In the genomic region with DNA sequence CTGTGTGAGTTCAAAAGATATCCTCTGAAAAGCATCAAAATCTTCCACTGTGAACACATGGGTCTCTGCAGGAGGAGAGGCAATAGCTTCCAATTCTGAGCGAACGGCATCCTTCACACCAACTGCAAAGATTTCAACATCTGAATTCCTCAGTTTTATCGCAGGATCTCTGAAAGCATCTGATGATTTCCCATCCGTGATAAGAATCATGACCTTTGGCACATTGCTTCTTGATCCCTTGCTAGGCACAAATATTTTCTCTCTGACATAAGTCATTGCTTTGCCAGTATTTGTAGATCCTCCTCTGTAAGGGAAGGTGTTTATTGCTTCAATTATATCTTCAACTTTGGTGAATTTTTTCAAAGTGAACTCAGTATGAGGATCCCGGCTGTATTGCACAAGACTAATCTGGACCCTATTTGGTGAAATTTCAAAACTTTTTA, we compare ENCODE assay signal across 24 cellular contexts. TPM values are rescaled to one million over a fixed set of nuclear protein-coding genes. Genes with fewer than 3 reads are reported as not detected.
DNase-seq lines count a peak whose midpoint lies in the region; ATAC-seq, FAIRE-seq and TF ChIP-seq lines count a peak whose summit lies in the region.
"Had no signal": no experiment of that assay in that cellular context is flagged by ENCODE, and none has a peak within 500 bp of the region (broad histone marks: within the 10 kb centered on the region; RNA-seq: fewer than 3 reads in every experiment).

No MANE protein-coding gene starts in this region.

- CTCF ChIA-PET in mammary epithelial cell (lab: Charles Lee; ENCODE audit: low non-redundant PET): no interaction called here

- no peak for TF ChIP-seq POLR2A in GM12891 (IDR thresholded peaks at IDR 0.05; ENCODE audit: low read depth, low read length)

- in situ Hi-C loops in mammary epithelial cell (cut with MboI; ENCODE audit: low sequenced_read_pairs in 2 of 2): no loop called here
- in situ Hi-C loops in GM13977 (cut with MboI; ENCODE audit: low pct_unique_long_range_greater_than_20kb, low sequenced_read_pairs, unreplicated experiment): no loop called here

- intact Hi-C loops in mammary epithelial cell (cut with micrococcal nuclease): no loop called here

- peak; percentile 60 for DNase-seq in GM03348 (ENCODE audit: low spot score)
- DNase-seq in mammary epithelial cell: no peak
- peak; percentile 19 for DNase-seq in kidney tubule cell (ENCODE audit: low spot score)
- DNase-seq in NCI-H1436 treated with DMSO at 0.1 percent for 48 hours (lab: John Stamatoyannopoulos, UW): no peak
- no peak for DNase-seq in GM13977 (ENCODE audit: low spot score)
- DNase-seq in GM12891 (ENCODE audit: insufficient read length, low spot score): no peak
- DNase-seq: activated CD4-positive, alpha-beta T cell treated with anti-CD3 and anti-CD28 coated beads for 48 hours; activated gamma-delta T cell; amygdala; cerebellar nuclear complex; DMS79; effector memory CD8-positive, alpha-beta T cell; foreskin keratinocyte; left cardiac atrium; midbrain; NCI-H1092; NCI-H524; nephron progenitor cell had no signal

- ATAC-seq in HG03045 (IDR thresholded peaks at IDR 0.05; ENCODE audit: unreplicated experiment): no peak
- ATAC-seq: effector memory CD8-positive, alpha-beta T cell; foreskin keratinocyte; GM23338 had no signal

- H3K9ac ChIP-seq in mammary epithelial cell (ENCODE audit: insufficient read depth, low read length): no peak overlapping the region
- H3K9ac ChIP-seq: KMS-11 had no signal

- H3K79me2 ChIP-seq in ACC112 (ENCODE audit: control insufficient read depth, insufficient read depth, low read length, unreplicated experiment): no peaks in the 10 kb centered on the region
- peaks cover 78% of the 10 kb centered on the region for H3K79me2 ChIP-seq in mammary epithelial cell (ENCODE audit: insufficient read depth, low read length)

- peaks cover 16% of the 10 kb centered on the region; the same call in 1 of the 2 replicates for H3K36me3 ChIP-seq in ACC112 (ENCODE audit: insufficient read depth, low read length)
- peaks cover 29% of the 10 kb centered on the region for H3K36me3 ChIP-seq in mammary epithelial cell (ENCODE audit: insufficient read depth, low read length)

- H3K4me2 ChIP-seq in mammary epithelial cell (ENCODE audit: insufficient read depth, low read depth, low read length): no peak overlapping the region
- H3K4me2 ChIP-seq: GM23338, KMS-11 had no signal

- H3K4me1 ChIP-seq in ACC112 (ENCODE audit: control insufficient read depth, insufficient read depth, low read length, unreplicated experiment) (peaks cover 9% of the 10 kb centered on the region), mammary epithelial cell (ENCODE audit: insufficient read depth, low read length) (peaks cover 10% of the 10 kb centered on the region)
- H3K4me1 ChIP-seq: suprapubic skin had no signal

- H3K4me3 ChIP-seq in ACC112 (ENCODE audit: low read depth, low read length) (no peak overlapping the region), mammary epithelial cell (replicated peaks in 1 of 3; ENCODE audit: insufficient read depth in 1 of 3, low read depth in 2 of 3, low read length in 3 of 3) (no peak overlapping the region)
- H3K4me3 ChIP-seq: GM23338, suprapubic skin had no signal

- H2AFZ ChIP-seq in ACC112 (ENCODE audit: low read length, unreplicated experiment) (no peak overlapping the region), mammary epithelial cell (ENCODE audit: low read depth, low read length) (no peak overlapping the region)
- H2AFZ ChIP-seq: GM23338 had no signal

- no peaks in the 10 kb centered on the region for H3K27me3 ChIP-seq in ACC112 (ENCODE audit: insufficient read depth, low read length)
- H3K27me3 ChIP-seq in mammary epithelial cell (ENCODE audit: insufficient read depth, low read length): no peaks in the 10 kb centered on the region
- H3K27me3 ChIP-seq: foreskin keratinocyte, suprapubic skin had no signal

- H3K9me3 ChIP-seq in mammary epithelial cell (replicated peaks; ENCODE audit: insufficient read depth, low read length): no peaks in the 10 kb centered on the region
- H3K9me3 ChIP-seq: suprapubic skin had no signal

- TSS peak; percentile 80 for BruUV-seq in mammary epithelial cell (replicated peaks; lab: Mats Ljungman, UMichigan)

- 93% methylated on average over 5 of the region's 5 CpGs for WGBS in mammary epithelial cell (ENCODE audit: low coverage, missing lambda C conversion rate)

- TF ChIP-seq CTCF in mammary epithelial cell (conservative IDR thresholded peaks at IDR 0.05 in 1 of 2, IDR thresholded peaks at IDR 0.05 in 1 of 2; ENCODE audit: extremely low read depth in 1 of 2, insufficient read depth in 1 of 2, low read depth in 1 of 2, low read length in 2 of 2) (no peak), GM13977 (IDR thresholded peaks at IDR 0.05; ENCODE audit: extremely low read depth, insufficient read depth, missing control alignments) (no peak)

- H4K20me1 ChIP-seq in mammary epithelial cell (ENCODE audit: insufficient read depth, low read length): peaks cover 2% of the 10 kb centered on the region

- dilution Hi-C loops in mammary epithelial cell (cut with HindIII; ENCODE audit: low sequenced_read_pairs): no loop called here

- FAIRE-seq in GM12891 (lab: Jason Lieb, UNC): no peak
- FAIRE-seq: GM18507 had no signal

- H3K27ac ChIP-seq in ACC112 (ENCODE audit: low read depth, low read length) (0 out of 2 replicates have a peak overlapping the region, but pooled peaks have one; percentile 12), mammary epithelial cell (ENCODE audit: insufficient read depth, low read depth, low read length) (no peak overlapping the region)
- H3K27ac ChIP-seq: foreskin keratinocyte, KMS-11, suprapubic skin had no signal

TF ChIP-seq in GM12891, 5 proteins besides CTCF, POLR2A, EP300 and RAD21:
- TF ChIP-seq PAX5 (IDR thresholded peaks at IDR 0.05; ENCODE audit: insufficient read depth, low read length, severe bottlenecking) (no peak), SPI1 (IDR thresholded peaks at IDR 0.05; ENCODE audit: low read depth, low read length) (no peak), TAF1 (IDR thresholded peaks at IDR 0.05; ENCODE audit: low read depth, low read length) (no peak), POLR2AphosphoS5 (IDR thresholded peaks at IDR 0.05; ENCODE audit: low read depth, low read length) (no peak), POU2F2 (IDR thresholded peaks at IDR 0.05; ENCODE audit: low read depth, low read length) (no peak)
TF ChIP-seq in GM12891: peak in this region for 0.

RNA-seq across cellular contexts. Expression of a gene that starts 22.7 kb away (rescaled TPM):
- total RNA-seq in mammary epithelial cell: 100 to 1,000 TPM; 174 to 263 TPM
- 132 TPM for polyA plus RNA-seq in mammary epithelial cell
- 250 TPM for polyA minus RNA-seq in mammary epithelial cell
- 0.03 TPM for polyA plus RNA-seq in GM12891 (2012; ENCODE audit: low read depth, missing spikeins)

Comparison
In these comparisons a context has a peak if more than half of its experiments do, and no peak if none do; other contexts are left out.
1. DNase-seq: peak in GM03348 (single experiment) and kidney tubule cell (single experiment); none in mammary epithelial cell (single experiment), NCI-H1436 treated with DMSO at 0.1 percent for 48 hours (single experiment), GM13977 (single experiment) and GM12891 (single experiment).